ENCODE assay signal across 1 cellular context in the genomic region with DNA sequence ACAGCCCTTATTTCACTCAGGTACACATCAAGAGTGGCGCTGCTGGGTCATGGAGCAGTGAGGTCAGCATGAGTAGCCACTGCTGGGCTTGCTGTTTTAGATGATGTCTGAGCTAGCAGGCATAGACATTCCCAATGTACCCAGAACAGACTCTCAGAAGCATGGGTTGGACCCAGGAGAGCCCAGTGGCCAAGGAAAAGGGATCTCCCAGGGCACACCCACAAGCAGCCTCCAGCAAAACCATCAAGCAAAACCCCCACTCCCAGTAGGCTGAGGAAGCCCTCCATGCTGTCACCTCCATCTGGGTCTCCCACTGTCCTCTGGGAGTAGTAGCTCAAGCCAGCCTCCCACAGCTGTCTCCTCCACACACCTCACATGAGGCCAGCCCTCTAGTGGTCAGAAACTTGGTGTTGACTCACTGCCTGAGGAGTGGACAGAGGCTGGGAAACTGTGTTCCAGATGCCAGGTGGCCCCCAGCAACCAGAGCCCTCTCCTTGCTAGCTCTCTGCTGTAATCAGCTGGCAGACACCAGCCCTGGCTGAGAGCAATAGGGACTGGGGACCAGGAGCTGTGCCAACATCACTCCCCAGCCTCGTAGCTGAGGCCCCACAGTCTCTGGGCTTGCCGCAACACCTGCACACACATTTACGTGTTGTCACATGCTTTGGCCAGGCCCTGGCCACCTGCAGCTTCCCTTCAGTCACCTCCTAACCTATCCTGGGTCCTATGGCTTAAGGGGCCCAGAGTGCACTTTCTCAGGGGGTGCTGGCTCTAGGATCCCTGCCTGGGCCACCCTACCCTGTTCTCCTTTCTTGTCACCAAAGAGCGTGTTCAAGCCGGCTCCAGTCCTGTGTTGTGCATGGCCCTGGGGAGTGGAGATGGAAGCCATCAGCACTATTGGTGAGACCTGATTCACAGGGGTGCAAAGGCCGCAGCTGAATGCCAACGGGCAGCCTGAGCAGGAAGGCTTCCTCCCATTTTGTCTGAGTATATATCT.
A peak's percentile ranks its signal among the peaks of the same experiment; 100 is the strongest.
TF ChIP-seq lines count a peak whose summit lies in the region.

No MANE protein-coding gene starts in this region.

TF ChIP-seq in endothelial cell of umbilical vein, 7 proteins besides CTCF, POLR2A, EP300 and RAD21:
- peak; percentile 22 for TF ChIP-seq FOS (IDR thresholded peaks at IDR 0.05; ENCODE audit: borderline replicate concordance, insufficient read depth, low read length)
- no peak for TF ChIP-seq GATA2 (IDR thresholded peaks at IDR 0.05; ENCODE audit: insufficient read depth, insufficient read length, low read depth, low read length)
